15 cellular contexts compared by ENCODE assay signal in genomic region chr7:20283997-20284396, GRCh38. TPM values are rescaled to one million over a fixed set of nuclear protein-coding genes. Genes with fewer than 3 reads are reported as not detected.
DNase-seq lines count a peak whose midpoint lies in the region; ATAC-seq and TF ChIP-seq lines count a peak whose summit lies in the region.
"Had no signal": no experiment of that assay in that cellular context is flagged by ENCODE, and none has a peak within 500 bp of the region (broad histone marks: within the 10 kb centered on the region; RNA-seq: fewer than 3 reads in every experiment).

No MANE protein-coding gene starts in this region.

- peak; percentile 9 for DNase-seq in GM20000 (ENCODE audit: low spot score)
- peak; percentile 82 for DNase-seq in MM.1S
- no peak for DNase-seq in CD4-positive, alpha-beta T cell
- no peak for DNase-seq in NCI-H1436 (lab: John Stamatoyannopoulos, UW)
- no peak for DNase-seq in DMS79 treated with DMSO at 0.1 percent for 48 hours (lab: John Stamatoyannopoulos, UW)
- no peak for DNase-seq in suprapubic skin (ENCODE audit: low spot score in 2 of 2)
- DNase-seq: activated CD8-positive, alpha-beta T cell treated with anti-CD3 and anti-CD28 coated beads for 36 hours; activated naive CD4-positive, alpha-beta T cell treated with Interleukin-2 at 50 U/mL for 16 hours; EL; nucleus accumbens; stimulated activated CD4-positive, alpha-beta T cell treated with anti-CD3 and anti-CD28 coated beads, Interleukin-12 subunit alpha, Interleukin-12 subunit beta, amount 100 ng/mL, for 4 hours had no signal

- intact Hi-C loops in CD4-positive, alpha-beta T cell (cut with DNase I, micrococcal nuclease), result no loop called here

- H3K4me3 ChIP-seq in MM.1S (ENCODE audit: low read length), result peak overlapping the region; percentile 39
- no peak overlapping the region for H3K4me3 ChIP-seq in suprapubic skin
- H3K4me3 ChIP-seq: vagina had no signal

- ATAC-seq in GM18511 (IDR thresholded peaks at IDR 0.05; ENCODE audit: unreplicated experiment), result peak; percentile 54
- peak; percentile 64 for ATAC-seq in HG02884 (IDR thresholded peaks at IDR 0.05; ENCODE audit: unreplicated experiment)
- no peak for ATAC-seq in CD4-positive, alpha-beta T cell (ENCODE audit: poor library complexity)
- ATAC-seq: activated CD8-positive, alpha-beta T cell treated with anti-CD3 and anti-CD28 coated beads for 36 hours had no signal

- CTCF ChIA-PET in CD4-positive, alpha-beta T cell (lab: Charles Lee), result no interaction called here

- no peaks in the 10 kb centered on the region for H3K9me2 ChIP-seq in MM.1S (replicated peaks; ENCODE audit: insufficient read depth, low read length)

- no peak for TF ChIP-seq EP300 in suprapubic skin (IDR thresholded peaks at IDR 0.05)

- H3K4me1 Mint-ChIP-seq in CD4-positive, alpha-beta T cell (ENCODE audit: low read depth), result no peaks in the 10 kb centered on the region

- H3K4me3 Mint-ChIP-seq in CD4-positive, alpha-beta T cell, result no peak overlapping the region
- H3K4me3 Mint-ChIP-seq: activated CD8-positive, alpha-beta T cell treated with anti-CD3 and anti-CD28 coated beads for 36 hours had no signal

- H3K27me3 ChIP-seq in MM.1S (replicated peaks; ENCODE audit: insufficient read depth, low read length) (no peaks in the 10 kb centered on the region), suprapubic skin (no peaks in the 10 kb centered on the region)
- no peaks in the 10 kb centered on the region for H3K27me3 ChIP-seq in CD4-positive, alpha-beta T cell (ENCODE audit: control insufficient read depth, insufficient read depth, low read length)
- H3K27me3 ChIP-seq: vagina had no signal

- 69% methylated on average over 2 of the region's 2 CpGs for WGBS in suprapubic skin

- peaks cover 41% of the 10 kb centered on the region for H3K4me1 ChIP-seq in MM.1S (ENCODE audit: low read length)
- H3K4me1 ChIP-seq in suprapubic skin, result no peaks in the 10 kb centered on the region

- no peaks in the 10 kb centered on the region for H3K9me3 Mint-ChIP-seq in CD4-positive, alpha-beta T cell
- H3K9me3 Mint-ChIP-seq: activated CD8-positive, alpha-beta T cell treated with anti-CD3 and anti-CD28 coated beads for 36 hours had no signal

- H3K4me2 ChIP-seq in MM.1S (ENCODE audit: low read depth, low read length), result peak overlapping the region; percentile 73

- no peaks in the 10 kb centered on the region for H4K20me1 ChIP-seq in MM.1S (ENCODE audit: insufficient read depth, low read length)

- POLR2A ChIA-PET in CD4-positive, alpha-beta T cell (lab: Charles Lee), result no interaction called here

- H3K9me3 ChIP-seq in MM.1S (replicated peaks; ENCODE audit: insufficient read depth, low read length), result no peaks in the 10 kb centered on the region
- H3K9me3 ChIP-seq in CD4-positive, alpha-beta T cell (ENCODE audit: control insufficient read depth, low read length), result no peaks in the 10 kb centered on the region
- no peaks in the 10 kb centered on the region for H3K9me3 ChIP-seq in suprapubic skin
- H3K9me3 ChIP-seq: vagina had no signal

- TF ChIP-seq CTCF in GM20000 (IDR thresholded peaks at IDR 0.05; ENCODE audit: extremely low read depth, missing control alignments) (no peak), MM.1S (IDR thresholded peaks at IDR 0.05; ENCODE audit: low read length) (no peak), suprapubic skin (IDR thresholded peaks at IDR 0.05) (no peak)
- TF ChIP-seq CTCF in CD4-positive, alpha-beta T cell (IDR thresholded peaks at IDR 0.05), result no peak

- peaks cover 17% of the 10 kb centered on the region for H3F3A ChIP-seq in MM.1S (ENCODE audit: insufficient read depth, low read length)

- no peaks in the 10 kb centered on the region for H3K27me3 Mint-ChIP-seq in CD4-positive, alpha-beta T cell
- H3K27me3 Mint-ChIP-seq: activated CD8-positive, alpha-beta T cell treated with anti-CD3 and anti-CD28 coated beads for 36 hours had no signal

- no peak for TF ChIP-seq POLR2A in suprapubic skin (IDR thresholded peaks at IDR 0.05)

- H3K27ac ChIP-seq in MM.1S (ENCODE audit: low read length) (peak overlapping the region; percentile 71), suprapubic skin (no peak overlapping the region)
- no peak overlapping the region for H3K27ac ChIP-seq in CD4-positive, alpha-beta T cell (ENCODE audit: low read depth, low read length)
- H3K27ac ChIP-seq: vagina had no signal

- no peaks in the 10 kb centered on the region for H3K36me3 ChIP-seq in MM.1S (replicated peaks; ENCODE audit: insufficient read depth, low read length)
- no peaks in the 10 kb centered on the region for H3K36me3 ChIP-seq in suprapubic skin
- H3K36me3 ChIP-seq: vagina had no signal

- H2AFZ ChIP-seq in MM.1S (ENCODE audit: low read length), result peak overlapping the region; percentile 26; the same call in 1 of the 2 replicates

- no peaks in the 10 kb centered on the region for H3K79me2 ChIP-seq in MM.1S (ENCODE audit: low read length)

- peak overlapping the region; percentile 42 for H3K9ac ChIP-seq in MM.1S (ENCODE audit: low read length)

- H3K27ac Mint-ChIP-seq in CD4-positive, alpha-beta T cell, result no peak overlapping the region
- H3K27ac Mint-ChIP-seq: activated CD8-positive, alpha-beta T cell treated with anti-CD3 and anti-CD28 coated beads for 36 hours had no signal

- no peaks in the 10 kb centered on the region for H3K36me3 Mint-ChIP-seq in CD4-positive, alpha-beta T cell (ENCODE audit: low read depth)

RNA-seq across cellular contexts. Expression of gene ITGB8, which starts 46.7 kb away (rescaled TPM):
- total RNA-seq in CD4-positive, alpha-beta T cell, result not detected
- total RNA-seq in suprapubic skin, result 10 to 100 TPM; 30.7 to 65.5 (median 57.5) TPM
- total RNA-seq: activated CD8-positive, alpha-beta T cell treated with anti-CD3 and anti-CD28 coated beads for 36 hours; T-helper 1 cell treated with Interleukin-12 subunit alpha and Interleukin-12 subunit beta and Interleukin-4 antibody, amounts not matched to agents 30 ng/mL and 1 ng/mL, for 36 hours had no signal

Comparison
In these comparisons a context has a peak if more than half of its experiments do, and no peak if none do; other contexts are left out.
1. DNase-seq: peak in GM20000 (single experiment) and MM.1S (single experiment); none in CD4-positive, alpha-beta T cell (0 of 10), NCI-H1436 (single experiment), DMS79 treated with DMSO at 0.1 percent for 48 hours (single experiment) and suprapubic skin (0 of 2).
2. RNA of gene ITGB8, which starts 46.7 kb away (total RNA-seq): 30.7 to 65.5 TPM in suprapubic skin; not detected in CD4-positive, alpha-beta T cell; every median in the first group is over 10 times any median in the second.